Comparison of ENCODE assay signal across 20 cellular contexts in genomic region chr13:111915104-111915551, GRCh38.
"Had no signal": no experiment of that assay in that cellular context is flagged by ENCODE, and none has a peak within 500 bp of the region (broad histone marks: within the 10 kb centered on the region; RNA-seq: fewer than 3 reads in every experiment).

No MANE protein-coding gene starts in this region.

- H3K27ac ChIP-seq: body of pancreas, cardiac muscle cell, hepatocyte, neutrophil, parathyroid adenoma, right lobe of liver, transverse colon, WERI-Rb-1 had no signal

- H3K4me2 ChIP-seq: hepatocyte had no signal

- H3K9ac ChIP-seq: parathyroid adenoma had no signal

- H2AFZ ChIP-seq: hepatocyte, parathyroid adenoma had no signal

- H3K36me3 ChIP-seq: cardiac muscle cell, neutrophil, right lobe of liver, transverse colon, WERI-Rb-1 had no signal

- H3K4me3 ChIP-seq: body of pancreas, cardiac muscle cell, hepatocyte, right lobe of liver, transverse colon had no signal

- DNase-seq: activated CD4-positive, alpha-beta T cell treated with anti-CD3 and anti-CD28 coated beads for 1 hour; activated gamma-delta T cell; activated naive CD4-positive, alpha-beta T cell treated with anti-CD3 and anti-CD28 coated beads, Interleukin-2, amount 50 U/mL, for 16 hours; activated T-cell treated with anti-CD3 and anti-CD28 coated beads, Interleukin-2, amount 50 U/mL, for 72 hours; anterior cingulate cortex; effector memory CD4-positive, alpha-beta T cell; glutamatergic neuron; immature natural killer cell; kidney glomerular epithelial cell; left ventricle myocardium superior; right lobe of liver; small intestine; stimulated activated CD4-positive, alpha-beta T cell treated with anti-CD3 and anti-CD28 coated beads, Interleukin-15, amount 100 ng/mL, for 24 hours; transverse colon had no signal

- H3K27me3 ChIP-seq: body of pancreas, hepatocyte, neutrophil, right lobe of liver, transverse colon had no signal

- H3K9me3 ChIP-seq: body of pancreas, neutrophil, right lobe of liver, transverse colon had no signal

- H3K4me1 ChIP-seq: body of pancreas, parathyroid adenoma, right lobe of liver, transverse colon had no signal
